ENCODE assay signal across 13 cellular contexts in the genomic region with DNA sequence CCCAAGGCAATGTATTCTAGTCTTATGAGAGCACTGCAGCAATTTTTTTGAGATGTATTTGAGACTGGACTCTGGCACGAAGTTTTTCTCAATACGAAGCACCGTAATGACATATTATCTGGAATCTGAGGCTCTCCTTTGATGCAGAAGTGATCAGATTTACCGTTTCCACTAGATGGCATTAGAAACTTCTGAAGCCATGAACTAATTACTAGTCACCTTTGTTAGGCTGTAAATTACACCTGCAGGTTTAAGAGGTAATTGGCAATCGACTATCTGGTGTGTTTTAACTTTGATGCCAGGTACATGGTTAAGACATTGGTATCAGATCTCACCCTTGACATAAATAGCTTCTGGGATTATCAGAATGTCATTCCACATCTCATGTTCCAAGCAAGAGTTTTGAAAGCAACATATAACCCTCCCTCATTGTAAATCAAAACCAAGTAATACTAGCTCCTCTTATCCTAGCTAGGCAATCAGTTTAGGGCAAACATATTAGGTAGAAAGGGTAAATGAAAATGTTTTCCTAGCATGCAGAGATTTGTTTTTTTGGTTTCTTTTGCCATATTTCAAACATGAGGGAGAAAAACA.
DNase-seq lines count a peak whose midpoint lies in the region; ATAC-seq, FAIRE-seq and TF ChIP-seq lines count a peak whose summit lies in the region.
"Had no signal": no experiment of that assay in that cellular context is flagged by ENCODE, and none has a peak within 500 bp of the region (broad histone marks: within the 10 kb centered on the region; RNA-seq: fewer than 3 reads in every experiment).

No MANE protein-coding gene starts in this region.

- FAIRE-seq in kidney (lab: Jason Lieb, UNC): no peak

- no peak overlapping the region for H3K9ac ChIP-seq in kidney (ENCODE audit: low read length in 2 of 2)
- H3K9ac ChIP-seq: BLaER1 had no signal

- no peaks in the 10 kb centered on the region for H3K9me3 ChIP-seq in kidney (ENCODE audit: control insufficient read depth in 1 of 2, low read length in 2 of 2)
- no peaks in the 10 kb centered on the region for H3K9me3 ChIP-seq in upper lobe of left lung

- H3K27ac ChIP-seq in kidney (ENCODE audit: low read depth in 2 of 2, low read length in 2 of 2) (no peak overlapping the region), upper lobe of left lung (no peak overlapping the region), coronary artery (no peak overlapping the region)
- H3K27ac ChIP-seq: BLaER1 had no signal

- TF ChIP-seq CTCF in BJ (IDR thresholded peaks at IDR 0.05; ENCODE audit: insufficient read depth, low read depth, low read length): 0 out of 2 replicates have a peak, but pooled peaks have one; percentile 1
- peak; percentile 29 for TF ChIP-seq CTCF in kidney (IDR thresholded peaks at IDR 0.05; ENCODE audit: borderline replicate concordance, extremely low read depth, insufficient read depth)
- TF ChIP-seq CTCF in upper lobe of left lung (IDR thresholded peaks at IDR 0.05): no peak
- TF ChIP-seq CTCF in coronary artery (IDR thresholded peaks at IDR 0.05): no peak

- CTCF ChIA-PET in BJ (lab: Yijun Ruan, JAX): interaction anchor here (0.7 to 1.2 kb wide), 2 partner anchors 56 to 114 kb away, joined by 3 read pairs; no protein-coding TSS in a partner anchor

- 61 to 68% methylated on average over 5 of the region's 5 CpGs for WGBS in upper lobe of left lung, 2 donors

- no peak for TF ChIP-seq EP300 in upper lobe of left lung (IDR thresholded peaks at IDR 0.05)

- TF ChIP-seq POLR2A in upper lobe of left lung (IDR thresholded peaks at IDR 0.05): no peak

- intact Hi-C loops in kidney (cut with DNase I): no loop called here

- H3K4me1 ChIP-seq in kidney (ENCODE audit: control insufficient read depth in 1 of 2, insufficient read depth in 1 of 2, low read depth in 1 of 2, low read length in 2 of 2) (no peaks in the 10 kb centered on the region), upper lobe of left lung (no peaks in the 10 kb centered on the region)
- H3K4me1 ChIP-seq: BLaER1 had no signal

- DNase-seq in BJ (ENCODE audit: low read depth) (no peak), HT-29 (ENCODE audit: low spot score) (peak; percentile 44), RKO (ENCODE audit: low spot score) (peak; percentile 9), kidney (no peak), Ammon's horn (ENCODE audit: low spot score) (no peak), upper lobe of left lung (no peak), coronary artery (ENCODE audit: low spot score) (no peak)
- no peak for DNase-seq in activated CD8-positive, alpha-beta memory T cell treated with anti-CD3 and anti-CD28 coated beads, Interleukin-2, amount 50 U/mL, for 4 hours
- DNase-seq: islet precursor cell, NCI-H187 treated with DMSO at 0.1 percent for 48 hours, nephron progenitor cell, T-helper 9 cell had no signal

- H3K4me3 ChIP-seq in BJ (ENCODE audit: low read depth, low read length): no peak overlapping the region
- no peak overlapping the region for H3K4me3 ChIP-seq in kidney (ENCODE audit: low read length in 2 of 2)
- no peak overlapping the region for H3K4me3 ChIP-seq in upper lobe of left lung
- H3K4me3 ChIP-seq in coronary artery: no peak overlapping the region
- H3K4me3 ChIP-seq: BLaER1 had no signal

- H3K36me3 ChIP-seq in BJ (ENCODE audit: control insufficient read depth, insufficient read depth, low read length): no peaks in the 10 kb centered on the region
- H3K36me3 ChIP-seq in kidney (ENCODE audit: control insufficient read depth in 1 of 2, insufficient read depth in 2 of 2, low read length in 2 of 2): no peaks in the 10 kb centered on the region
- H3K36me3 ChIP-seq in upper lobe of left lung: no peaks in the 10 kb centered on the region
- H3K36me3 ChIP-seq: BLaER1 had no signal

- POLR2A ChIA-PET in BJ (lab: Charles Lee): no interaction called here

- H3K27me3 ChIP-seq in BJ (ENCODE audit: control insufficient read depth, insufficient read depth, low read length): peaks cover 8% of the 10 kb centered on the region
- no peaks in the 10 kb centered on the region for H3K27me3 ChIP-seq in upper lobe of left lung
- H3K27me3 ChIP-seq: BLaER1 had no signal

- ATAC-seq in upper lobe of left lung (ENCODE audit: low FRiP score in 2 of 2): no peak

Comparison
In these comparisons a context has a peak if more than half of its experiments do, and no peak if none do; other contexts are left out.
1. DNase-seq: peak in HT-29 (single experiment) and RKO (single experiment); none in BJ (single experiment), kidney (single experiment), Ammon's horn (single experiment), upper lobe of left lung (0 of 2), activated CD8-positive, alpha-beta memory T cell treated with anti-CD3 and anti-CD28 coated beads, Interleukin-2, amount 50 U/mL, for 4 hours (single experiment) and coronary artery (single experiment).
2. CTCF ChIP-seq: peak in BJ (single experiment) and kidney (single experiment); none in upper lobe of left lung (0 of 6) and coronary artery (single experiment).